Comparison of ENCODE assay signal across 7 cellular contexts in the genomic region with DNA sequence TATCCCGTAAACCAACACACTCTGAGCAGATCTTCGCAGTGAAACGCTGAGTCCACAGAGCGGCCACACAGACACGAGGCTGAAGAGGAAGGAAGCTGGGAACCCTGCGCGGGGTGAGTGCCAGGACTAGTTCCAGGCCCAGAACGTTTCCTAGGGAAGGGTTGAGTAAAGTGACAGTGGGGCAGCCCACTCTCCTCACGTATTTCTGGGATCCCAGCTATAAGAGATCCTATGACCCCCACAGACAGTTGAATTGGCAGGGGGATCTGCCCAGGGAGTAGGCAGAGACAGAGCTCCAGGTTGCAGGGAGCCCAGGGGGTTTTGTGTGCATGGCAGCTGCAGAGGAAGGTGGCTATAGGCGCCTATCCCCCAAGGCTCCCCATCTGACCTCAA. TPM values are rescaled to one million over a fixed set of nuclear protein-coding genes. Genes with fewer than 3 reads are reported as not detected.
DNase-seq lines count a peak whose midpoint lies in the region; ATAC-seq, FAIRE-seq and TF ChIP-seq lines count a peak whose summit lies in the region.

No MANE protein-coding gene starts in this region.

- H3K36me3 ChIP-seq in pancreas = no peaks in the 10 kb centered on the region

- peak; percentile 44 for DNase-seq in GM03348 (ENCODE audit: low spot score)
- DNase-seq in KG1 (lab: John Stamatoyannopoulos, UW) = peak; percentile 44
- peak; percentile 8 for DNase-seq in activated naive CD8-positive, alpha-beta T cell treated with anti-CD3 and anti-CD28 coated beads, Interleukin-2, amount 50 U/mL, for 24 hours
- DNase-seq in left cardiac atrium = peak; percentile 71
- DNase-seq in pancreas = peak; percentile 35 to 72 (median 50)
- no peak for DNase-seq in NK-92 (lab: John Stamatoyannopoulos, UW; ENCODE audit: unreplicated experiment)

- peak overlapping the region; percentile 90 for H3K27ac Mint-ChIP-seq in activated naive CD8-positive, alpha-beta T cell treated with anti-CD3 and anti-CD28 coated beads, Interleukin-2, amount 50 U/mL, for 24 hours

- no peaks in the 10 kb centered on the region for H3K36me3 Mint-ChIP-seq in activated naive CD8-positive, alpha-beta T cell treated with anti-CD3 and anti-CD28 coated beads, Interleukin-2, amount 50 U/mL, for 24 hours (ENCODE audit: low read depth)

- peak; percentile 35 for ATAC-seq in GM21528 (IDR thresholded peaks at IDR 0.05; ENCODE audit: low FRiP score, unreplicated experiment)
- ATAC-seq in activated naive CD8-positive, alpha-beta T cell treated with anti-CD3 and anti-CD28 coated beads, Interleukin-2, amount 50 U/mL, for 24 hours = peak; percentile 9
- ATAC-seq in left cardiac atrium = peak; percentile 78 to 81
- peak; percentile 52 to 81 (median 72) for ATAC-seq in pancreas

- H3K4me3 Mint-ChIP-seq in activated naive CD8-positive, alpha-beta T cell treated with anti-CD3 and anti-CD28 coated beads, Interleukin-2, amount 50 U/mL, for 24 hours = peak overlapping the region; percentile 85

- peak overlapping the region; percentile 50 to 69 (median 61) for H3K4me3 ChIP-seq in pancreas

- intact Hi-C loops in left cardiac atrium (cut with DNase I) = loop anchor here in 1 of 2 donors (5.0 kb wide), 1 partner anchor 227 kb away; a partner anchor contains a TSS
- intact Hi-C loops in pancreas (cut with DNase I) = loop anchor here in 2 of 3 donors (5.0 to 10.0 kb wide), 2 partner anchors 172 to 175 kb away; no protein-coding TSS in a partner anchor

- H3K9me3 ChIP-seq in pancreas = no peaks in the 10 kb centered on the region

- H3K27me3 ChIP-seq in pancreas = no peaks in the 10 kb centered on the region

- H3K27me3 Mint-ChIP-seq in activated naive CD8-positive, alpha-beta T cell treated with anti-CD3 and anti-CD28 coated beads, Interleukin-2, amount 50 U/mL, for 24 hours = no peaks in the 10 kb centered on the region

- 1 to 2% methylated on average over 10 of the region's 10 CpGs for WGBS in pancreas, 2 donors

- H3K9me3 Mint-ChIP-seq in activated naive CD8-positive, alpha-beta T cell treated with anti-CD3 and anti-CD28 coated beads, Interleukin-2, amount 50 U/mL, for 24 hours = no peaks in the 10 kb centered on the region

- H3K4me1 Mint-ChIP-seq in activated naive CD8-positive, alpha-beta T cell treated with anti-CD3 and anti-CD28 coated beads, Interleukin-2, amount 50 U/mL, for 24 hours = peaks cover 20% of the 10 kb centered on the region

- peaks cover 0 to 6% (median 6%) of the 10 kb centered on the region in 3 donors for H3K4me1 ChIP-seq in pancreas

- H3K27ac ChIP-seq in pancreas = peak overlapping the region; percentile 76 to 94 (median 86)

- TF ChIP-seq CTCF in pancreas (IDR thresholded peaks at IDR 0.05) = no peak

- FAIRE-seq in pancreas (lab: Jason Lieb, UNC) = no peak

RNA-seq across cellular contexts. Expression of a gene that starts 51.1 kb away (rescaled TPM):
- 10 to 100 TPM; 16.7 to 17.7 TPM for total RNA-seq in left cardiac atrium
- total RNA-seq in pancreas = 10 to 100 TPM in 4 of 6 donors, 1 to 10 TPM in 2; 9.2 to 14.6 (median 11.5) TPM
- 1 to 10 TPM; 2.4 to 5.3 TPM for polyA plus RNA-seq in pancreas

Comparison
In these comparisons a context has a peak if more than half of its experiments do, and no peak if none do; other contexts are left out.
1. ATAC-seq: peak in every context shown above with its lines; median percentile 80 in left cardiac atrium; 72 in pancreas; 35 in GM21528; 9 in activated naive CD8-positive, alpha-beta T cell treated with anti-CD3 and anti-CD28 coated beads, Interleukin-2, amount 50 U/mL, for 24 hours.